1 cellular context compared by ENCODE assay signal in genomic region chr22:32318361-32318760, GRCh38.
TF ChIP-seq lines count a peak whose summit lies in the region.

No MANE protein-coding gene starts in this region.

TF ChIP-seq in HepG2, 621 proteins besides CTCF, POLR2A, EP300 and RAD21 (continued from another document):
- TF ChIP-seq RARG (CRISPR knock-in tag; IDR thresholded peaks at IDR 0.05; ENCODE audit: low read depth) = no peak
